In genomic region chr3:181278468-181279238, GRCh38 we compare ENCODE assay signal across 11 cellular contexts.
DNase-seq lines count a peak whose midpoint lies in the region; ATAC-seq and TF ChIP-seq lines count a peak whose summit lies in the region.
"Had no signal": no experiment of that assay in that cellular context is flagged by ENCODE, and none has a peak within 500 bp of the region (broad histone marks: within the 10 kb centered on the region; RNA-seq: fewer than 3 reads in every experiment).

No MANE protein-coding gene starts in this region.

- no peak for TF ChIP-seq EP300 in neural cell (conservative IDR thresholded peaks at IDR 0.05; ENCODE audit: poor library complexity, severe bottlenecking)

- H3F3A ChIP-seq in neural cell (ENCODE audit: insufficient read depth, low read length, poor library complexity, severe bottlenecking), result no peaks in the 10 kb centered on the region

- intact Hi-C loops in adrenal gland (cut with DNase I), result no loop called here

- H3K36me3 ChIP-seq in GM06990 (ENCODE audit: control insufficient read depth, insufficient read depth, low read length) (no peaks in the 10 kb centered on the region), neural cell (ENCODE audit: insufficient read depth, low read length) (no peaks in the 10 kb centered on the region), adrenal gland (replicated peaks in 1 of 2) (no peaks in the 10 kb centered on the region)
- H3K36me3 ChIP-seq: uterus had no signal

- no peak overlapping the region for H2AFZ ChIP-seq in neural cell (ENCODE audit: low read depth, low read length)

- in situ Hi-C loops in astrocyte of the cerebellum (cut with HindIII; ENCODE audit: low sequenced_read_pairs), result no loop called here

- TF ChIP-seq POLR2A in adrenal gland (IDR thresholded peaks at IDR 0.05), result no peak

- no peak overlapping the region for H3K9ac ChIP-seq in neural cell (ENCODE audit: low read length)

- H3K4me2 ChIP-seq in neural cell (ENCODE audit: low read length), result no peak overlapping the region

- no peak overlapping the region for H3K27ac ChIP-seq in neural cell (ENCODE audit: low read length)
- H3K27ac ChIP-seq in adrenal gland, result no peak overlapping the region
- H3K27ac ChIP-seq: uterus had no signal

- peaks cover 19% of the 10 kb centered on the region for H3K79me2 ChIP-seq in neural cell (replicated peaks; ENCODE audit: insufficient read depth, low read length)

- H3K4me3 ChIP-seq in GM06990 (replicated peaks; ENCODE audit: low read depth, low read length) (no peak overlapping the region), astrocyte of the cerebellum (ENCODE audit: low read depth, low read length) (no peak overlapping the region), neural cell (ENCODE audit: low read length) (no peak overlapping the region), adrenal gland (no peak overlapping the region)
- H3K4me3 ChIP-seq: uterus had no signal

- ATAC-seq in HG03095 (IDR thresholded peaks at IDR 0.05; ENCODE audit: unreplicated experiment), result no peak
- ATAC-seq in HG03045 (IDR thresholded peaks at IDR 0.05; ENCODE audit: unreplicated experiment), result no peak

- H3K27me3 ChIP-seq in GM06990 (replicated peaks; ENCODE audit: control insufficient read depth, insufficient read depth, low read length), result no peaks in the 10 kb centered on the region
- no peaks in the 10 kb centered on the region for H3K27me3 ChIP-seq in neural cell (ENCODE audit: insufficient read depth, low read depth, low read length)
- H3K27me3 ChIP-seq in adrenal gland, result no peaks in the 10 kb centered on the region
- H3K27me3 ChIP-seq: uterus had no signal

- H3K9me3 ChIP-seq in neural cell (ENCODE audit: low read length) (no peaks in the 10 kb centered on the region), adrenal gland (replicated peaks in 1 of 3) (no peaks in the 10 kb centered on the region)
- H3K9me3 ChIP-seq: uterus had no signal

- H3K9me2 ChIP-seq in neural cell (ENCODE audit: insufficient read depth, low read length), result no peaks in the 10 kb centered on the region

- peak; percentile 29 for TF ChIP-seq RAD21 in neural cell (conservative IDR thresholded peaks at IDR 0.05)

- no peak for DNase-seq in GM06990 (ENCODE audit: extremely low read depth, insufficient read length)
- DNase-seq in NCI-H1105 (lab: John Stamatoyannopoulos, UW), result peak; percentile 53
- DNase-seq in astrocyte of the cerebellum (ENCODE audit: low read depth), result no peak
- no peak for DNase-seq in NCI-H2196 (lab: John Stamatoyannopoulos, UW; ENCODE audit: unreplicated experiment)
- no peak for DNase-seq in adrenal gland
- DNase-seq: activated naive CD8-positive, alpha-beta T cell treated with anti-CD3 and anti-CD28 coated beads, Interleukin-2, amount 10 ng/mL, durations not matched to agents 7 days and 5 days; NCI-H446 treated with DMSO at 0.1 percent for 48 hours; uterus had no signal

- WGBS in adrenal gland, 4 donors, result 41 to 53% (median 46%) methylated on average over 5 of the region's 5 CpGs

- H4K20me1 ChIP-seq in neural cell (ENCODE audit: insufficient read depth), result no peaks in the 10 kb centered on the region

- peak; percentile 32 for TF ChIP-seq CTCF in GM06990 (IDR thresholded peaks at IDR 0.05; ENCODE audit: insufficient read depth, low read length, poor library complexity, severe bottlenecking)
- TF ChIP-seq CTCF in astrocyte of the cerebellum (IDR thresholded peaks at IDR 0.05; ENCODE audit: low read depth, low read length, missing control alignments), result peak; percentile 17
- TF ChIP-seq CTCF in neural cell (IDR thresholded peaks at IDR 0.05; ENCODE audit: poor library complexity, severe bottlenecking), result peak; percentile 32
- TF ChIP-seq CTCF in adrenal gland (IDR thresholded peaks at IDR 0.05), result peak in 3 of 6 experiments; percentile 20 to 38 (median 33)

- H3K4me1 ChIP-seq in adrenal gland (replicated peaks in 1 of 2), result no peaks in the 10 kb centered on the region
- H3K4me1 ChIP-seq: uterus had no signal

TF ChIP-seq in neural cell, 6 proteins besides CTCF, POLR2A, EP300 and RAD21:
- TF ChIP-seq MXI1 (conservative IDR thresholded peaks at IDR 0.05; ENCODE audit: poor library complexity, severe bottlenecking) (no peak), EZH2 (IDR thresholded peaks at IDR 0.05; ENCODE audit: borderline replicate concordance, insufficient read depth, low read length, poor library complexity, severe bottlenecking) (no peak), TAF1 (IDR thresholded peaks at IDR 0.05; ENCODE audit: low read depth) (no peak), REST (IDR thresholded peaks at IDR 0.05; ENCODE audit: borderline replicate concordance) (no peak)
